1 cellular context compared by ENCODE assay signal in the genomic region with DNA sequence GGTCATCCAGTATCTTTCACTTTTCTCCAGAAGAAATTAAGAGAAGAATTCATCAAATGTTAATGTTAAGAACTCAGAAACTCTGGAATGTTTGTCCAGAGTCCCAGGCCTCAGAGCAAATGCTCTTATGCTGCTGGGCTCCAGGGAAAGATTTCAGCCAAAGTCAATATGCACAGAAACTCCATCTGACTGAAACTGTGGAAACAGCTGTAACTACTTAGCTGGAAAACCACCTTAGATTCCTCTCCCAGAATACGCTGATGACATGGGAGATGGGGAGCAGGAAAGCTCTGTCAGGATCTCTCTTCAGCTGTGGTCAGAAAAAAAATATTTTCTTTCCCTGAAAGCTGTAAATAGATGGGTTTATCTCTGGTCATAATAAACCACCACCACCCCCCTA.
TF ChIP-seq lines count a peak whose summit lies in the region.

No MANE protein-coding gene starts in this region.

TF ChIP-seq in SK-N-SH, 30 proteins besides CTCF, POLR2A, EP300 and RAD21 (continued from another document):
- TF ChIP-seq, protein P1, sequence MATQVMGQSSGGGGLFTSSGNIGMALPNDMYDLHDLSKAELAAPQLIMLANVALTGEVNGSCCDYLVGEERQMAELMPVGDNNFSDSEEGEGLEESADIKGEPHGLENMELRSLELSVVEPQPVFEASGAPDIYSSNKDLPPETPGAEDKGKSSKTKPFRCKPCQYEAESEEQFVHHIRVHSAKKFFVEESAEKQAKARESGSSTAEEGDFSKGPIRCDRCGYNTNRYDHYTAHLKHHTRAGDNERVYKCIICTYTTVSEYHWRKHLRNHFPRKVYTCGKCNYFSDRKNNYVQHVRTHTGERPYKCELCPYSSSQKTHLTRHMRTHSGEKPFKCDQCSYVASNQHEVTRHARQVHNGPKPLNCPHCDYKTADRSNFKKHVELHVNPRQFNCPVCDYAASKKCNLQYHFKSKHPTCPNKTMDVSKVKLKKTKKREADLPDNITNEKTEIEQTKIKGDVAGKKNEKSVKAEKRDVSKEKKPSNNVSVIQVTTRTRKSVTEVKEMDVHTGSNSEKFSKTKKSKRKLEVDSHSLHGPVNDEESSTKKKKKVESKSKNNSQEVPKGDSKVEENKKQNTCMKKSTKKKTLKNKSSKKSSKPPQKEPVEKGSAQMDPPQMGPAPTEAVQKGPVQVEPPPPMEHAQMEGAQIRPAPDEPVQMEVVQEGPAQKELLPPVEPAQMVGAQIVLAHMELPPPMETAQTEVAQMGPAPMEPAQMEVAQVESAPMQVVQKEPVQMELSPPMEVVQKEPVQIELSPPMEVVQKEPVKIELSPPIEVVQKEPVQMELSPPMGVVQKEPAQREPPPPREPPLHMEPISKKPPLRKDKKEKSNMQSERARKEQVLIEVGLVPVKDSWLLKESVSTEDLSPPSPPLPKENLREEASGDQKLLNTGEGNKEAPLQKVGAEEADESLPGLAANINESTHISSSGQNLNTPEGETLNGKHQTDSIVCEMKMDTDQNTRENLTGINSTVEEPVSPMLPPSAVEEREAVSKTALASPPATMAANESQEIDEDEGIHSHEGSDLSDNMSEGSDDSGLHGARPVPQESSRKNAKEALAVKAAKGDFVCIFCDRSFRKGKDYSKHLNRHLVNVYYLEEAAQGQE (IDR thresholded peaks at IDR 0.05; ENCODE audit: low read depth, low read length), result peak; percentile 39; the same call in 1 of the 2 replicates
- no peak for TF ChIP-seq RFX5 (IDR thresholded peaks at IDR 0.05; ENCODE audit: low read length)
- peak; percentile 77 for TF ChIP-seq POLR2AphosphoS5 (IDR thresholded peaks at IDR 0.05; ENCODE audit: low read depth, low read length)
- peak; percentile 28; the same call in 1 of the 2 replicates for TF ChIP-seq RXRA (IDR thresholded peaks at IDR 0.05; ENCODE audit: borderline replicate concordance, low read depth)
- TF ChIP-seq, protein P2, sequence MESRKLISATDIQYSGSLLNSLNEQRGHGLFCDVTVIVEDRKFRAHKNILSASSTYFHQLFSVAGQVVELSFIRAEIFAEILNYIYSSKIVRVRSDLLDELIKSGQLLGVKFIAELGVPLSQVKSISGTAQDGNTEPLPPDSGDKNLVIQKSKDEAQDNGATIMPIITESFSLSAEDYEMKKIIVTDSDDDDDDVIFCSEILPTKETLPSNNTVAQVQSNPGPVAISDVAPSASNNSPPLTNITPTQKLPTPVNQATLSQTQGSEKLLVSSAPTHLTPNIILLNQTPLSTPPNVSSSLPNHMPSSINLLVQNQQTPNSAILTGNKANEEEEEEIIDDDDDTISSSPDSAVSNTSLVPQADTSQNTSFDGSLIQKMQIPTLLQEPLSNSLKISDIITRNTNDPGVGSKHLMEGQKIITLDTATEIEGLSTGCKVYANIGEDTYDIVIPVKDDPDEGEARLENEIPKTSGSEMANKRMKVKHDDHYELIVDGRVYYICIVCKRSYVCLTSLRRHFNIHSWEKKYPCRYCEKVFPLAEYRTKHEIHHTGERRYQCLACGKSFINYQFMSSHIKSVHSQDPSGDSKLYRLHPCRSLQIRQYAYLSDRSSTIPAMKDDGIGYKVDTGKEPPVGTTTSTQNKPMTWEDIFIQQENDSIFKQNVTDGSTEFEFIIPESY (IDR thresholded peaks at IDR 0.05; ENCODE audit: borderline replicate concordance, low read depth), result no peak
- no peak for TF ChIP-seq FOXJ3 (CRISPR knock-in tag; IDR thresholded peaks at IDR 0.05)
- TF ChIP-seq, protein P3, sequence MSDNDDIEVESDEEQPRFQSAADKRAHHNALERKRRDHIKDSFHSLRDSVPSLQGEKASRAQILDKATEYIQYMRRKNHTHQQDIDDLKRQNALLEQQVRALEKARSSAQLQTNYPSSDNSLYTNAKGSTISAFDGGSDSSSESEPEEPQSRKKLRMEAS (IDR thresholded peaks at IDR 0.05; ENCODE audit: low read depth), result no peak
